In genomic region chr1:232684331-232685105, GRCh38 we compare ENCODE assay signal across 22 cellular contexts. TPM values are rescaled to one million over a fixed set of nuclear protein-coding genes. Genes with fewer than 3 reads are reported as not detected.
DNase-seq lines count a peak whose midpoint lies in the region; ATAC-seq, FAIRE-seq and TF ChIP-seq lines count a peak whose summit lies in the region.
"Had no signal": no experiment of that assay in that cellular context is flagged by ENCODE, and none has a peak within 500 bp of the region (broad histone marks: within the 10 kb centered on the region; RNA-seq: fewer than 3 reads in every experiment).

No MANE protein-coding gene starts in this region.

- TF ChIP-seq CTCF in VCaP (conservative IDR thresholded peaks at IDR 0.05) (no peak), foreskin keratinocyte (conservative IDR thresholded peaks at IDR 0.05) (no peak)

- no peak for FAIRE-seq in GM12891 (lab: Jason Lieb, UNC)
- FAIRE-seq: D721Med had no signal

- peak; percentile 54 for DNase-seq in AG08395 (ENCODE audit: low spot score)
- peak; percentile 50 for DNase-seq in H4 (ENCODE audit: low spot score)
- peak in 1 of 2 donors; percentile 47 for DNase-seq in foreskin keratinocyte
- no peak for DNase-seq in Ammon's horn (ENCODE audit: low spot score)
- DNase-seq in GM12891 (ENCODE audit: insufficient read length, low spot score): no peak
- no peak for DNase-seq in ureter (ENCODE audit: low spot score)
- DNase-seq in NCI-H345 treated with DMSO at 0.1 percent for 48 hours (lab: John Stamatoyannopoulos, UW; ENCODE audit: unreplicated experiment): no peak
- DNase-seq: activated CD8-positive, alpha-beta T cell treated with anti-CD3 and anti-CD28 coated beads for 36 hours; activated T-cell treated with anti-CD3 and anti-CD28 coated beads, Interleukin-2, amount 50 U/mL, for 72 hours; hypothalamus; Kasumi-1; left colon; NCI-H1694; NCI-H526 treated with DMSO at 0.1 percent for 48 hours; right cardiac atrium; WERI-Rb-1 had no signal

- TF ChIP-seq POLR2A in GM12891 (IDR thresholded peaks at IDR 0.05; ENCODE audit: low read depth, low read length): no peak

- peak; percentile 78 for ATAC-seq in foreskin keratinocyte
- ATAC-seq: activated CD8-positive, alpha-beta T cell treated with anti-CD3 and anti-CD28 coated beads for 36 hours; HCT116; left colon; right cardiac atrium had no signal

- H3K27ac ChIP-seq in VCaP (peak overlapping the region; percentile 14; the same call in 1 of the 2 replicates), foreskin keratinocyte (no peak overlapping the region)
- H3K27ac ChIP-seq: coronary artery, esophagus muscularis mucosa, neutrophil, WERI-Rb-1 had no signal

- H3K4me1 ChIP-seq in foreskin keratinocyte: no peaks in the 10 kb centered on the region

- H3K27me3 ChIP-seq in foreskin keratinocyte: no peaks in the 10 kb centered on the region
- H3K27me3 ChIP-seq: esophagus muscularis mucosa, neutrophil had no signal

TF ChIP-seq in GM12891, 5 proteins besides CTCF, POLR2A, EP300 and RAD21:
- TF ChIP-seq PAX5 (IDR thresholded peaks at IDR 0.05; ENCODE audit: insufficient read depth, low read length, severe bottlenecking): no peak
- no peak for TF ChIP-seq POU2F2 (IDR thresholded peaks at IDR 0.05; ENCODE audit: low read depth, low read length)
- no peak for TF ChIP-seq POLR2AphosphoS5 (IDR thresholded peaks at IDR 0.05; ENCODE audit: low read depth, low read length)
- TF ChIP-seq SPI1 (IDR thresholded peaks at IDR 0.05; ENCODE audit: low read depth, low read length): no peak
- TF ChIP-seq TAF1 (IDR thresholded peaks at IDR 0.05; ENCODE audit: low read depth, low read length): no peak
TF ChIP-seq in GM12891: peak in this region for 0.

RNA-seq across cellular contexts. Expression of gene SIPA1L2, which starts 54.6 kb away (rescaled TPM):
- 7.5 and 10.6 TPM in 2 replicates for total RNA-seq in H4 (2014; rRNA removed; shearing (Covaris generic))
- total RNA-seq in foreskin keratinocyte (1.2 and 1.3 TPM in 2 replicates), ureter (35.6 TPM)
- polyA plus RNA-seq in foreskin keratinocyte: 0.20 and 0.26 TPM in 2 replicates
- 0.01 TPM for polyA plus RNA-seq in GM12891 (2012; ENCODE audit: low read depth, missing spikeins)

Comparison
In these comparisons a context has a peak if more than half of its experiments do, and no peak if none do; other contexts are left out.
1. DNase-seq: peak in AG08395 (single experiment) and H4 (single experiment); none in Ammon's horn (single experiment), GM12891 (single experiment), ureter (single experiment) and NCI-H345 treated with DMSO at 0.1 percent for 48 hours (single experiment).